In genomic region chr18:13688191-13689136, GRCh38 we compare ENCODE assay signal across 23 cellular contexts.
"Had no signal": no experiment of that assay in that cellular context is flagged by ENCODE, and none has a peak within 500 bp of the region (broad histone marks: within the 10 kb centered on the region; RNA-seq: fewer than 3 reads in every experiment).

No MANE protein-coding gene starts in this region.

- H3K27me3 Mint-ChIP-seq: activated B cell treated with CpG ODN at 0.5 μM for 24 hours; activated CD8-positive, alpha-beta T cell treated with anti-CD3 and anti-CD28 coated beads for 36 hours; activated naive CD4-positive, alpha-beta T cell treated with anti-CD3 and anti-CD28 coated beads, Interleukin-2, amount 10 ng/mL, durations not matched to agents 7 days and 5 days; activated naive CD8-positive, alpha-beta T cell treated with anti-CD3 and anti-CD28 coated beads, Interleukin-2, amount 50 U/mL, for 24 hours; activated T-cell treated with anti-CD3 and anti-CD28 coated beads, Interleukin-2, amount 50 U/mL, for 24 hours; memory B cell; naive thymus-derived CD4-positive, alpha-beta T cell had no signal

- H3K27me3 ChIP-seq: brain microvascular endothelial cell, left lung, neural progenitor cell, right lobe of liver, testis, upper lobe of right lung had no signal

- H3K36me3 ChIP-seq: brain microvascular endothelial cell, left lung, neural progenitor cell, prostate gland, right lobe of liver, upper lobe of right lung had no signal

- H3K27ac Mint-ChIP-seq: activated B cell treated with CpG ODN at 0.5 μM for 24 hours; activated CD8-positive, alpha-beta T cell treated with anti-CD3 and anti-CD28 coated beads for 36 hours; activated naive CD4-positive, alpha-beta T cell treated with anti-CD3 and anti-CD28 coated beads, Interleukin-2, amount 10 ng/mL, durations not matched to agents 7 days and 5 days; activated naive CD8-positive, alpha-beta T cell treated with anti-CD3 and anti-CD28 coated beads, Interleukin-2, amount 50 U/mL, for 24 hours; activated T-cell treated with anti-CD3 and anti-CD28 coated beads, Interleukin-2, amount 50 U/mL, for 24 hours; memory B cell; neural progenitor cell had no signal

- H3K4me1 Mint-ChIP-seq: activated naive CD4-positive, alpha-beta T cell treated with anti-CD3 and anti-CD28 coated beads, Interleukin-2, amount 10 ng/mL, durations not matched to agents 7 days and 5 days; neural progenitor cell had no signal

- ATAC-seq: activated CD8-positive, alpha-beta T cell treated with anti-CD3 and anti-CD28 coated beads for 36 hours; activated naive CD8-positive, alpha-beta T cell treated with anti-CD3 and anti-CD28 coated beads, Interleukin-2, amount 50 U/mL, for 24 hours; left lung; naive thymus-derived CD4-positive, alpha-beta T cell; upper lobe of right lung had no signal

- H3K27ac ChIP-seq: brain microvascular endothelial cell, epithelial cell of prostate, left lung, neural progenitor cell, prostate gland, right lobe of liver, testis, upper lobe of right lung had no signal

- H3K4me3 Mint-ChIP-seq: activated B cell treated with CpG ODN at 0.5 μM for 24 hours; activated CD8-positive, alpha-beta T cell treated with anti-CD3 and anti-CD28 coated beads for 36 hours; activated naive CD4-positive, alpha-beta T cell treated with anti-CD3 and anti-CD28 coated beads, Interleukin-2, amount 10 ng/mL, durations not matched to agents 7 days and 5 days; activated naive CD8-positive, alpha-beta T cell treated with anti-CD3 and anti-CD28 coated beads, Interleukin-2, amount 50 U/mL, for 24 hours; activated T-cell treated with anti-CD3 and anti-CD28 coated beads, Interleukin-2, amount 50 U/mL, for 24 hours; memory B cell; naive thymus-derived CD4-positive, alpha-beta T cell; neural progenitor cell had no signal

- H3K4me3 ChIP-seq: left lung, neural progenitor cell, prostate gland, right lobe of liver, testis, upper lobe of right lung had no signal

- DNase-seq: activated B cell treated with CpG ODN at 0.5 μM for 24 hours; activated CD4-positive, alpha-beta T cell treated with anti-CD3 and anti-CD28 coated beads for 4 hours; activated CD8-positive, alpha-beta T cell treated with anti-CD3 and anti-CD28 coated beads for 36 hours; activated naive CD4-positive, alpha-beta T cell treated with anti-CD3 and anti-CD28 coated beads, Interleukin-2, amount 10 ng/mL, durations not matched to agents 7 days and 5 days; activated naive CD8-positive, alpha-beta T cell treated with anti-CD3 and anti-CD28 coated beads, Interleukin-2, amount 50 U/mL, for 24 hours; activated T-cell treated with anti-CD3 and anti-CD28 coated beads, Interleukin-2, amount 50 U/mL, for 24 hours; brain microvascular endothelial cell; effector CD8-positive, alpha-beta T cell; foreskin fibroblast; naive thymus-derived CD4-positive, alpha-beta T cell; right lobe of liver; small intestine; stimulated activated CD4-positive, alpha-beta T cell treated with anti-CD3 and anti-CD28 coated beads, Interleukin-15, amount 100 ng/mL, for 24 hours; stimulated activated CD4-positive, alpha-beta T cell treated with anti-CD3 and anti-CD28 coated beads, Interleukin-2, amount 100 ng/mL, for 48 hours; T-helper 1 cell; T-helper 9 cell; testis; upper lobe of right lung had no signal

- H3K4me1 ChIP-seq: left lung, neural progenitor cell, prostate gland, right lobe of liver, testis, upper lobe of right lung had no signal

- H3K9me3 ChIP-seq: prostate gland, right lobe of liver, testis, upper lobe of right lung had no signal
